In genomic region chrX:1323315-1323714, GRCh38 we compare ENCODE assay signal across 9 cellular contexts. TPM values are rescaled to one million over a fixed set of nuclear protein-coding genes. Genes with fewer than 3 reads are reported as not detected.
DNase-seq lines count a peak whose midpoint lies in the region; ATAC-seq and TF ChIP-seq lines count a peak whose summit lies in the region.
"Had no signal": no experiment of that assay in that cellular context is flagged by ENCODE, and none has a peak within 500 bp of the region (broad histone marks: within the 10 kb centered on the region; RNA-seq: fewer than 3 reads in every experiment).

No MANE protein-coding gene starts in this region.

- no peak overlapping the region for H3K4me3 Mint-ChIP-seq in progenitor cell of endocrine pancreas (ENCODE audit: low read depth)
- H3K4me3 Mint-ChIP-seq: activated naive CD8-positive, alpha-beta T cell had no signal

- TF ChIP-seq CTCF in VCaP (conservative IDR thresholded peaks at IDR 0.05) (peak; percentile 82), progenitor cell of endocrine pancreas (IDR thresholded peaks at IDR 0.05; ENCODE audit: unreplicated experiment) (peak; percentile 51)

- ATAC-seq in GM21576 (IDR thresholded peaks at IDR 0.05; ENCODE audit: unreplicated experiment) = peak; percentile 73
- no peak for ATAC-seq in HG03571 (IDR thresholded peaks at IDR 0.05; ENCODE audit: unreplicated experiment)
- no peak for ATAC-seq in GM21717 (IDR thresholded peaks at IDR 0.05; ENCODE audit: unreplicated experiment)

- no peaks in the 10 kb centered on the region for H3K36me3 Mint-ChIP-seq in progenitor cell of endocrine pancreas (ENCODE audit: insufficient read depth)
- H3K36me3 Mint-ChIP-seq: activated naive CD8-positive, alpha-beta T cell had no signal

- DNase-seq in GDM1 (lab: John Stamatoyannopoulos, UW) (peak; percentile 60), M059J (ENCODE audit: low read depth) (peak; percentile 29), progenitor cell of endocrine pancreas (ENCODE audit: low spot score, unreplicated experiment) (no peak)
- peak; percentile 8 for DNase-seq in effector CD4-positive, alpha-beta T cell

- no peaks in the 10 kb centered on the region for H3K9me3 Mint-ChIP-seq in progenitor cell of endocrine pancreas (ENCODE audit: low read depth)

- H3K4me1 Mint-ChIP-seq in progenitor cell of endocrine pancreas (ENCODE audit: low read depth) = no peaks in the 10 kb centered on the region

- H3K27ac Mint-ChIP-seq in progenitor cell of endocrine pancreas = no peak overlapping the region
- H3K27ac Mint-ChIP-seq: activated naive CD8-positive, alpha-beta T cell had no signal

- no peak overlapping the region for H3K27ac ChIP-seq in VCaP

- H3K27me3 Mint-ChIP-seq in progenitor cell of endocrine pancreas = peaks cover 3% of the 10 kb centered on the region

RNA-seq across cellular contexts. Expression of gene IL3RA, which starts 13.3 kb away (rescaled TPM):
- total RNA-seq in M059J (2014; rRNA removed; shearing (Covaris generic)) = not detected in 2 replicates
- not detected in 2 replicates for total RNA-seq in progenitor cell of endocrine pancreas

RNA-seq across cellular contexts. Expression of gene CSF2RA, which starts 54.7 kb away (rescaled TPM):
- total RNA-seq in M059J (2014; rRNA removed; shearing (Covaris generic)) = not detected in 2 replicates
- total RNA-seq in progenitor cell of endocrine pancreas = 0.98 and 1.3 TPM in 2 replicates
